Comparison of ENCODE assay signal across 1 cellular context in the genomic region with DNA sequence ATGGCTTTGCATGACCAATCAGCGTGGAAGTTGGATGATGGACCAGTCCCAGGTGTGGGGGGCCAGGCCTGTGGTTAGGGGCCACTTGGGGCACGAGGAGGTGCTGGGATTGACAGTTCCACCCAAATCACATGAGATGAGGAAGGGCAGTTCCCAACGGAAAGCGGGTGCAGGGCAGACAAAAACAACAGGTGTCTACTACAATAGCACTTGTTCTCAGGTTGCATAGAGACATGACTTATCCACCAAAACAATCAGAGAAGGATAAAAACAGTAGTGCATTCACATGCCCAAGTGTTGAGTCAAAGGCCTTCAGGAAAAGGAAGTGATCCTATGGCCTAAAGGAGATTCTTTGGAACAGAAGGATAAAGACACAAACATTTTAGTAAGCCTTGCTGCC.
TF ChIP-seq lines count a peak whose summit lies in the region.

No MANE protein-coding gene starts in this region.

TF ChIP-seq in SK-N-SH treated with all-trans-retinoic acid at 6 μM for 48 hours, 23 proteins besides CTCF, POLR2A, EP300 and RAD21 (continued from another document):
- no peak for TF ChIP-seq ZNF565 (CRISPR knock-in tag; conservative IDR thresholded peaks at IDR 0.05; ENCODE audit: low read depth)
- TF ChIP-seq CSDC2 (CRISPR knock-in tag; IDR thresholded peaks at IDR 0.05), result no peak
- TF ChIP-seq ZNF70 (CRISPR knock-in tag; IDR thresholded peaks at IDR 0.05), result no peak
- TF ChIP-seq, protein P1, sequence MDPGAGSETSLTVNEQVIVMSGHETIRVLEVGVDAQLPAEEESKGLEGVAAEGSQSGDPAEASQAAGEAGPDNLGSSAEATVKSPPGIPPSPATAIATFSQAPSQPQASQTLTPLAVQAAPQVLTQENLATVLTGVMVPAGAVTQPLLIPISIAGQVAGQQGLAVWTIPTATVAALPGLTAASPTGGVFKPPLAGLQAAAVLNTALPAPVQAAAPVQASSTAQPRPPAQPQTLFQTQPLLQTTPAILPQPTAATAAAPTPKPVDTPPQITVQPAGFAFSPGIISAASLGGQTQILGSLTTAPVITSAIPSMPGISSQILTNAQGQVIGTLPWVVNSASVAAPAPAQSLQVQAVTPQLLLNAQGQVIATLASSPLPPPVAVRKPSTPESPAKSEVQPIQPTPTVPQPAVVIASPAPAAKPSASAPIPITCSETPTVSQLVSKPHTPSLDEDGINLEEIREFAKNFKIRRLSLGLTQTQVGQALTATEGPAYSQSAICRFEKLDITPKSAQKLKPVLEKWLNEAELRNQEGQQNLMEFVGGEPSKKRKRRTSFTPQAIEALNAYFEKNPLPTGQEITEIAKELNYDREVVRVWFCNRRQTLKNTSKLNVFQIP (CRISPR knock-in tag; IDR thresholded peaks at IDR 0.05; ENCODE audit: borderline replicate concordance, low read depth), result no peak
- TF ChIP-seq SNAI2 (CRISPR knock-in tag; IDR thresholded peaks at IDR 0.05), result no peak
- TF ChIP-seq, protein P2, sequence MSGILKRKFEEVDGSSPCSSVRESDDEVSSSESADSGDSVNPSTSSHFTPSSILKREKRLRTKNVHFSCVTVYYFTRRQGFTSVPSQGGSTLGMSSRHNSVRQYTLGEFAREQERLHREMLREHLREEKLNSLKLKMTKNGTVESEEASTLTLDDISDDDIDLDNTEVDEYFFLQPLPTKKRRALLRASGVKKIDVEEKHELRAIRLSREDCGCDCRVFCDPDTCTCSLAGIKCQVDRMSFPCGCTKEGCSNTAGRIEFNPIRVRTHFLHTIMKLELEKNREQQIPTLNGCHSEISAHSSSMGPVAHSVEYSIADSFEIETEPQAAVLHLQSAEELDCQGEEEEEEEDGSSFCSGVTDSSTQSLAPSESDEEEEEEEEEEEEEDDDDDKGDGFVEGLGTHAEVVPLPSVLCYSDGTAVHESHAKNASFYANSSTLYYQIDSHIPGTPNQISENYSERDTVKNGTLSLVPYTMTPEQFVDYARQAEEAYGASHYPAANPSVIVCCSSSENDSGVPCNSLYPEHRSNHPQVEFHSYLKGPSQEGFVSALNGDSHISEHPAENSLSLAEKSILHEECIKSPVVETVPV (CRISPR knock-in tag; IDR thresholded peaks at IDR 0.05), result no peak
- TF ChIP-seq PPARA (CRISPR knock-in tag; IDR thresholded peaks at IDR 0.05; ENCODE audit: borderline replicate concordance), result no peak
- TF ChIP-seq, protein P3, sequence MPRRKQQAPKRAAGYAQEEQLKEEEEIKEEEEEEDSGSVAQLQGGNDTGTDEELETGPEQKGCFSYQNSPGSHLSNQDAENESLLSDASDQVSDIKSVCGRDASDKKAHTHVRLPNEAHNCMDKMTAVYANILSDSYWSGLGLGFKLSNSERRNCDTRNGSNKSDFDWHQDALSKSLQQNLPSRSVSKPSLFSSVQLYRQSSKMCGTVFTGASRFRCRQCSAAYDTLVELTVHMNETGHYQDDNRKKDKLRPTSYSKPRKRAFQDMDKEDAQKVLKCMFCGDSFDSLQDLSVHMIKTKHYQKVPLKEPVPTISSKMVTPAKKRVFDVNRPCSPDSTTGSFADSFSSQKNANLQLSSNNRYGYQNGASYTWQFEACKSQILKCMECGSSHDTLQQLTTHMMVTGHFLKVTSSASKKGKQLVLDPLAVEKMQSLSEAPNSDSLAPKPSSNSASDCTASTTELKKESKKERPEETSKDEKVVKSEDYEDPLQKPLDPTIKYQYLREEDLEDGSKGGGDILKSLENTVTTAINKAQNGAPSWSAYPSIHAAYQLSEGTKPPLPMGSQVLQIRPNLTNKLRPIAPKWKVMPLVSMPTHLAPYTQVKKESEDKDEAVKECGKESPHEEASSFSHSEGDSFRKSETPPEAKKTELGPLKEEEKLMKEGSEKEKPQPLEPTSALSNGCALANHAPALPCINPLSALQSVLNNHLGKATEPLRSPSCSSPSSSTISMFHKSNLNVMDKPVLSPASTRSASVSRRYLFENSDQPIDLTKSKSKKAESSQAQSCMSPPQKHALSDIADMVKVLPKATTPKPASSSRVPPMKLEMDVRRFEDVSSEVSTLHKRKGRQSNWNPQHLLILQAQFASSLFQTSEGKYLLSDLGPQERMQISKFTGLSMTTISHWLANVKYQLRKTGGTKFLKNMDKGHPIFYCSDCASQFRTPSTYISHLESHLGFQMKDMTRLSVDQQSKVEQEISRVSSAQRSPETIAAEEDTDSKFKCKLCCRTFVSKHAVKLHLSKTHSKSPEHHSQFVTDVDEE (CRISPR knock-in tag; IDR thresholded peaks at IDR 0.05), result no peak
- no peak for TF ChIP-seq RARB (CRISPR knock-in tag; IDR thresholded peaks at IDR 0.05)
- no peak for TF ChIP-seq ZFP30 (CRISPR knock-in tag; IDR thresholded peaks at IDR 0.05)
- no peak for TF ChIP-seq OSR1 (CRISPR knock-in tag; IDR thresholded peaks at IDR 0.05)
- no peak for TF ChIP-seq BACH2 (CRISPR knock-in tag; IDR thresholded peaks at IDR 0.05; ENCODE audit: borderline replicate concordance)
- TF ChIP-seq TCF4 (CRISPR knock-in tag; IDR thresholded peaks at IDR 0.05; ENCODE audit: borderline replicate concordance), result no peak
- no peak for TF ChIP-seq ZFP3 (CRISPR knock-in tag; IDR thresholded peaks at IDR 0.05)
